ENCODE assay signal across 10 cellular contexts in genomic region chr2:163348843-163349395, GRCh38.
DNase-seq lines count a peak whose midpoint lies in the region; ATAC-seq and TF ChIP-seq lines count a peak whose summit lies in the region.
"Had no signal": no experiment of that assay in that cellular context is flagged by ENCODE, and none has a peak within 500 bp of the region (broad histone marks: within the 10 kb centered on the region; RNA-seq: fewer than 3 reads in every experiment).

No MANE protein-coding gene starts in this region.

- H3K4me3 ChIP-seq in breast epithelium, result peak overlapping the region; percentile 41 to 58 (median 51)
- peak overlapping the region; percentile 33 for H3K4me3 ChIP-seq in colonic mucosa
- H3K4me3 ChIP-seq: BLaER1 had no signal

- no TSS peak for BruUV-seq in MCF 10A (replicated peaks; lab: Mats Ljungman, UMichigan)

- no peaks in the 10 kb centered on the region for H3K27me3 ChIP-seq in breast epithelium
- no peaks in the 10 kb centered on the region for H3K27me3 ChIP-seq in colonic mucosa
- H3K27me3 ChIP-seq: BLaER1 had no signal

- ATAC-seq in esophagus mucosa, result no peak

- POLR2A ChIA-PET in MCF 10A (lab: Yijun Ruan, JAX), result interaction anchor here (0.7 to 0.8 kb wide), 2 partner anchors 333 to 1095 kb away, joined by 3 read pairs; no protein-coding TSS in a partner anchor

- CTCF ChIA-PET in MCF 10A (lab: Yijun Ruan, JAX), result interaction anchor here (0.7 to 1.8 kb wide), 4 partner anchors 166 to 1148 kb away, joined by 3 to 8 read pairs (median 5); no protein-coding TSS in a partner anchor

- no peaks in the 10 kb centered on the region for H3K36me3 ChIP-seq in breast epithelium
- H3K36me3 ChIP-seq in colonic mucosa, result no peaks in the 10 kb centered on the region
- H3K36me3 ChIP-seq: BLaER1 had no signal

- H3K9me3 Mint-ChIP-seq in MCF 10A (ENCODE audit: unreplicated experiment), result no peaks in the 10 kb centered on the region
- H3K9me3 Mint-ChIP-seq: T-helper 1 cell treated with Interleukin-12 subunit alpha and Interleukin-12 subunit beta and Interleukin-4 antibody, amounts not matched to agents 30 μg/mL and 1 μg/mL, for 36 hours had no signal

- intact Hi-C loops in breast epithelium (cut with DNase I; ENCODE audit: low total_unique reads), result no loop called here
- intact Hi-C loops in MCF 10A (cut with micrococcal nuclease), result no loop called here
- intact Hi-C loops in colonic mucosa (cut with DNase I), result loop anchor here (5.0 kb wide), 1 partner anchor 713 kb away; no protein-coding TSS in a partner anchor

- TF ChIP-seq CTCF in breast epithelium (IDR thresholded peaks at IDR 0.05), result no peak
- no peak for TF ChIP-seq CTCF in MCF 10A (IDR thresholded peaks at IDR 0.05; ENCODE audit: unreplicated experiment)
- no peak for TF ChIP-seq CTCF in colonic mucosa (IDR thresholded peaks at IDR 0.05)

- H3K27ac Mint-ChIP-seq in MCF 10A (ENCODE audit: low read depth, unreplicated experiment), result no peak overlapping the region
- H3K27ac Mint-ChIP-seq: T-helper 1 cell treated with Interleukin-12 subunit alpha and Interleukin-12 subunit beta and Interleukin-4 antibody, amounts not matched to agents 30 μg/mL and 1 μg/mL, for 36 hours had no signal

- H3K9me3 ChIP-seq in breast epithelium (no peaks in the 10 kb centered on the region), colonic mucosa (no peaks in the 10 kb centered on the region)

- no peaks in the 10 kb centered on the region for H3K36me3 Mint-ChIP-seq in MCF 10A (ENCODE audit: insufficient read depth, unreplicated experiment)

- H3K27me3 Mint-ChIP-seq in MCF 10A (ENCODE audit: insufficient read depth, unreplicated experiment), result no peaks in the 10 kb centered on the region

- no peak overlapping the region for H3K9ac ChIP-seq in colonic mucosa (ENCODE audit: low read depth in 2 of 2, low read length in 2 of 2)
- H3K9ac ChIP-seq: BLaER1 had no signal

- no peak for TF ChIP-seq POLR2A in breast epithelium (IDR thresholded peaks at IDR 0.05)

- peak overlapping the region; percentile 77 to 82 for H3K27ac ChIP-seq in breast epithelium
- H3K27ac ChIP-seq in colonic mucosa, result peak overlapping the region; percentile 48
- H3K27ac ChIP-seq: BLaER1 had no signal

- no peak overlapping the region for H3K4me3 Mint-ChIP-seq in MCF 10A (ENCODE audit: unreplicated experiment)
- H3K4me3 Mint-ChIP-seq: T-helper 1 cell treated with Interleukin-12 subunit alpha and Interleukin-12 subunit beta and Interleukin-4 antibody, amounts not matched to agents 30 μg/mL and 1 μg/mL, for 36 hours had no signal

- H3K4me1 ChIP-seq in breast epithelium (no peaks in the 10 kb centered on the region), colonic mucosa (no peaks in the 10 kb centered on the region)
- H3K4me1 ChIP-seq: BLaER1 had no signal

- DNase-seq in breast epithelium (ENCODE audit: low spot score in 2 of 2), result no peak
- DNase-seq in MCF 10A (ENCODE audit: unreplicated experiment), result no peak
- peak; percentile 43 for DNase-seq in colonic mucosa
- peak; percentile 53 to 85 for DNase-seq in lung microvascular endothelial cell (ENCODE audit: low read depth in 2 of 2)
- DNase-seq in activated CD4-positive, CD25-positive, alpha-beta regulatory T cell (lab: John Stamatoyannopoulos, UW), result no peak
- DNase-seq in GOT3 (lab: John Stamatoyannopoulos, UW), result no peak
- DNase-seq in NCI-H510A treated with DMSO at 0.1 percent for 48 hours (lab: John Stamatoyannopoulos, UW), result no peak

- H3K4me1 Mint-ChIP-seq in MCF 10A (ENCODE audit: insufficient read depth, unreplicated experiment), result peaks cover 10% of the 10 kb centered on the region

Comparison
In these comparisons a context has a peak if more than half of its experiments do, and no peak if none do; other contexts are left out.
1. DNase-seq: peak in colonic mucosa (single experiment) and lung microvascular endothelial cell (2 of 2); none in breast epithelium (0 of 2), MCF 10A (single experiment), activated CD4-positive, CD25-positive, alpha-beta regulatory T cell (0 of 4), GOT3 (single experiment) and NCI-H510A treated with DMSO at 0.1 percent for 48 hours (single experiment).